9 cellular contexts compared by ENCODE assay signal in the genomic region with DNA sequence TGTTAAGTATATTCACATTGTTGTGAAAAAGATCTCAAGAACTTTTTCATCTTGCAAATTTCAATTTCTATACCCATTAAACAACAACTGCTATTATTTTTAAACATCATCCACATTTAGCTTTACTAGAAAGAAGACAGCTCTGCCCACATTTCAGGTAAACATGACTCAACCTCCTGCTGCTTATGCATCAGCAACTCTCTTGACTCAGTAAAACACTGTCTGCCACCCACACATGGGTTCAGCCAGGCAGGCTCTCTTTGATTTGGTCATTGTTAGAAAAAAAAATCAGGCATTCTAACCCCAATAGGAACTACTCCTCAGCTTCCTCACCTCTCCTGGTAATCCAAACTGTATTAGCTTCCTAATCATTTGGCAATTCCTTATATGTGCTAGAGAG. TPM values are rescaled to one million over a fixed set of nuclear protein-coding genes. Genes with fewer than 3 reads are reported as not detected.
DNase-seq lines count a peak whose midpoint lies in the region; ATAC-seq and TF ChIP-seq lines count a peak whose summit lies in the region.
"Had no signal": no experiment of that assay in that cellular context is flagged by ENCODE, and none has a peak within 500 bp of the region (broad histone marks: within the 10 kb centered on the region; RNA-seq: fewer than 3 reads in every experiment).

No MANE protein-coding gene starts in this region.

- DNase-seq in astrocyte of the hippocampus (ENCODE audit: low read depth, low spot score) (peak; percentile 39), iPS-NIHi11 (ENCODE audit: low spot score) (no peak), NCI-H146 (lab: John Stamatoyannopoulos, UW) (no peak), progenitor cell of endocrine pancreas (ENCODE audit: low spot score, unreplicated experiment) (no peak)
- peak; percentile 20 to 35 for DNase-seq in stimulated activated CD8-positive, alpha-beta memory T cell treated with anti-CD3 and anti-CD28 coated beads, Interleukin-2, amount 100 ng/mL, for 48 hours (ENCODE audit: low read depth in 2 of 2)
- DNase-seq: NCI-H1105 had no signal

- no peaks in the 10 kb centered on the region for H3K36me3 Mint-ChIP-seq in progenitor cell of endocrine pancreas (ENCODE audit: insufficient read depth)

- no peak overlapping the region for H3K4me3 Mint-ChIP-seq in progenitor cell of endocrine pancreas (ENCODE audit: low read depth)

- no peak for TF ChIP-seq CTCF in progenitor cell of endocrine pancreas (IDR thresholded peaks at IDR 0.05; ENCODE audit: unreplicated experiment)

- peaks cover 38% of the 10 kb centered on the region for H3K27me3 Mint-ChIP-seq in progenitor cell of endocrine pancreas

- H3K4me1 Mint-ChIP-seq in progenitor cell of endocrine pancreas (ENCODE audit: low read depth) = no peaks in the 10 kb centered on the region

- no peak overlapping the region for H3K27ac Mint-ChIP-seq in progenitor cell of endocrine pancreas

- H3K9me3 Mint-ChIP-seq in progenitor cell of endocrine pancreas (ENCODE audit: low read depth) = no peaks in the 10 kb centered on the region

- ATAC-seq in GM21529 (IDR thresholded peaks at IDR 0.05; ENCODE audit: unreplicated experiment) (peak; percentile 43), HG03469 (IDR thresholded peaks at IDR 0.05; ENCODE audit: unreplicated experiment) (peak; percentile 59)

RNA-seq across cellular contexts. Expression of gene ENDOD1, which starts 5.1 kb away (rescaled TPM):
- 2.1 and 2.7 TPM in 2 replicates for total RNA-seq in progenitor cell of endocrine pancreas

RNA-seq across cellular contexts. Expression of gene SRSF8, which starts 17.8 kb away (rescaled TPM):
- total RNA-seq in progenitor cell of endocrine pancreas = 42.4 and 43.4 TPM in 2 replicates

RNA-seq across cellular contexts. Expression of gene KDM4F, which starts 35.3 kb away (rescaled TPM):
- total RNA-seq in progenitor cell of endocrine pancreas = not detected in 2 replicates
- total RNA-seq: urinary bladder had no signal

RNA-seq across cellular contexts. Expression of gene KDM4E, which starts 59.5 kb away (rescaled TPM):
- not detected in 2 replicates for total RNA-seq in progenitor cell of endocrine pancreas
- total RNA-seq: urinary bladder had no signal

Comparison
In these comparisons a context has a peak if more than half of its experiments do, and no peak if none do; other contexts are left out.
1. DNase-seq: peak in astrocyte of the hippocampus (single experiment) and stimulated activated CD8-positive, alpha-beta memory T cell treated with anti-CD3 and anti-CD28 coated beads, Interleukin-2, amount 100 ng/mL, for 48 hours (2 of 2); none in iPS-NIHi11 (single experiment), NCI-H146 (single experiment) and progenitor cell of endocrine pancreas (single experiment).